8 cellular contexts compared by ENCODE assay signal in the genomic region with DNA sequence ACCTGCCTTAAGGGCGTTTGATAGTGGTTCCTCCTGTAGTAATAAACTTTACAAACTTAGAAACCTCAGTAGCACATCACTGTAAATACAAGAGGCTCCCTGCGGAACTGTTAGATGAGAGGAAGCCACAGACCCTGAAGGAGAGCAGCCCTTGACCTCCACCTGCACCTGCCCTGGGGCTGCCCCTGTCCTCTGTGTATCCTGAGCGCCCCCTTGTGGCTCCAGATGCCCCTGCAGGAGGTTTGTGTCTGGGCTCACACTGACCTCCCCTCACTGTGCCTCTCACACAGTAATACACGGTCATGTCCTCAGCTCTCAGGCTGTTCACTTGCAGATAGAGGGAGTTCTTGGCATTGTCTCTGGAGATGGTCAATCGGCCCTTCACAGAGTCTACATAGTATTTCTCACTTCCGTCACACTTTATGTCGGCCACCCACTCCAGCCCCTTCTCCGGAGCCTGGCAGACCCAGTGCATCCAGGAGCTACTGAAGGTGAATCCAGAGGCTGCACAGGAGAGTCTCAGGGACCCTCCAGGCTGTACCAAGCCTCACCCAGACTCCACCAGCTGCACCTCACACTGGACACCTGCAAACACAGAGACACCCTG.
A peak's percentile ranks its signal among the peaks of the same experiment; 100 is the strongest.
DNase-seq lines count a peak whose midpoint lies in the region; ATAC-seq, FAIRE-seq and TF ChIP-seq lines count a peak whose summit lies in the region.

No MANE protein-coding gene starts in this region.

- POLR2A ChIA-PET in T-cell (lab: Charles Lee) = no interaction called here
- POLR2A ChIA-PET in GM12878 (lab: Charles Lee) = no interaction called here

- peak; percentile 63; the same call in 1 of the 2 replicates for TF ChIP-seq RAD21 in GM12878 (IDR thresholded peaks at IDR 0.05; ENCODE audit: insufficient read depth, low read depth, low read length)

- H2AFZ ChIP-seq in GM12878 (ENCODE audit: control insufficient read depth, low read depth, low read length) = no peak overlapping the region

- DNase-seq in DMS53 treated with DMSO at 0.1 percent for 48 hours (lab: John Stamatoyannopoulos, UW; ENCODE audit: unreplicated experiment) (peak; percentile 4), T-cell (peak; percentile 12 to 68 (median 49)), GM12878 (ENCODE audit: low read depth, low spot score) (no peak), posterior vena cava (ENCODE audit: low spot score) (no peak), hippocampal formation (lab: John Stamatoyannopoulos, UW) (no peak)
- DNase-seq in stimulated activated CD4-positive, alpha-beta T cell treated with anti-CD3 and anti-CD28 coated beads, TNF-alpha, amount 100 ng/mL, for 1 hour (ENCODE audit: low read depth in 3 of 3, low spot score in 1 of 3) = peak in 2 of 3 donors; percentile 22 to 49

- no peaks in the 10 kb centered on the region for H3K27me3 ChIP-seq in GM12878 (replicated peaks in 1 of 2; ENCODE audit: control insufficient read depth in 2 of 2, insufficient read depth in 2 of 2, low read length in 1 of 2)

- in situ Hi-C loops in GM12878 (cut with MboI) = no loop called here

- no peaks in the 10 kb centered on the region for H3K36me3 ChIP-seq in GM12878 (ENCODE audit: control insufficient read depth in 2 of 2, insufficient read depth in 2 of 2, low read length in 1 of 2)

- H3K79me2 ChIP-seq in GM12878 (ENCODE audit: control insufficient read depth, insufficient read depth, low read length) = no peaks in the 10 kb centered on the region

- peaks cover 9 to 14% (median 9%) of the 10 kb centered on the region in 3 donors for H3K4me1 Mint-ChIP-seq in T-cell

- H3K9ac ChIP-seq in GM12878 (ENCODE audit: control insufficient read depth, insufficient read depth, low read length) = no peak overlapping the region

- CTCF ChIA-PET in T-cell (lab: Charles Lee) = interaction anchor here in 1 of 2 donors (0.9 kb wide), 1 partner anchor 22 kb away, joined by 3 read pairs; no protein-coding TSS in a partner anchor
- CTCF ChIA-PET in GM12878 (lab: Yijun Ruan, JAX) = interaction anchor here (0.7 to 7.7 kb wide), 20 partner anchors 10 to 176 kb away, joined by 3 to 65 read pairs (median 4); no protein-coding TSS in a partner anchor

- H3K4me1 ChIP-seq in GM12878 (ENCODE audit: control insufficient read depth, insufficient read depth, low read length) = peaks cover 6% of the 10 kb centered on the region

- no peak overlapping the region for H3K27ac ChIP-seq in GM12878 (ENCODE audit: control insufficient read depth, insufficient read depth)

- WGBS in GM12878 (ENCODE audit: insufficient coverage, insufficient replicate concordance, low lambda C conversion rate, missing lambda C conversion rate) = 40% methylated on average over 8 of the region's 8 CpGs

- TF ChIP-seq EP300 in GM12878 (IDR thresholded peaks at IDR 0.05; ENCODE audit: borderline replicate concordance in 1 of 2, control insufficient read depth in 1 of 2, low read depth in 2 of 2, low read length in 2 of 2) = no peak

- H3K9me3 ChIP-seq in GM12878 (replicated peaks; ENCODE audit: control insufficient read depth, insufficient read depth, low read length) = no peaks in the 10 kb centered on the region

- SMC1A ChIA-PET in GM12878 (lab: Charles Lee; ENCODE audit: uncharacterized antibody, unreplicated experiment) = interaction anchor here (0.9 to 1.2 kb wide), 2 partner anchors 47 to 111 kb away, joined by 3 to 4 read pairs; no protein-coding TSS in a partner anchor

- H3K4me3 Mint-ChIP-seq in T-cell = no peak overlapping the region

- H3K27ac Mint-ChIP-seq in T-cell = no peak overlapping the region

- FAIRE-seq in GM12878 (lab: Jason Lieb, UNC) = peak; percentile 27

- intact Hi-C loops in GM12878 (cut with micrococcal nuclease; ENCODE audit: unreplicated experiment) (loop anchor here (1.0 kb wide), 1 partner anchor 47 kb away; no protein-coding TSS in a partner anchor), posterior vena cava (cut with DNase I) (no loop called here)

- H3K9me3 Mint-ChIP-seq in T-cell = no peaks in the 10 kb centered on the region

- ATAC-seq in HG03439 (IDR thresholded peaks at IDR 0.05; ENCODE audit: unreplicated experiment) = peak; percentile 54
- ATAC-seq in T-cell (replicated peaks in 1 of 4) = peak; percentile 57 to 79 (median 76)
- peak; percentile 100 for ATAC-seq in GM12878
- no peak for ATAC-seq in GM18858 (IDR thresholded peaks at IDR 0.05; ENCODE audit: unreplicated experiment)

- H3K4me2 ChIP-seq in GM12878 (ENCODE audit: control insufficient read depth, insufficient read depth) = no peak overlapping the region

- RAD21 ChIA-PET in GM12878 (lab: Charles Lee; ENCODE audit: unreplicated experiment) = no interaction called here

- H3K27me3 Mint-ChIP-seq in T-cell = peaks cover 11 to 25% of the 10 kb centered on the region in 2 donors

- H3K4me3 ChIP-seq in GM12878 = no peak overlapping the region

- no peaks in the 10 kb centered on the region for H4K20me1 ChIP-seq in GM12878 (ENCODE audit: control insufficient read depth, insufficient read depth)

- TF ChIP-seq CTCF in GM12878 (IDR thresholded peaks at IDR 0.05 in 2 of 3, conservative IDR thresholded peaks at IDR 0.05 in 1 of 3; ENCODE audit: control insufficient read depth in 2 of 3, extremely low read depth in 1 of 3, insufficient read depth in 1 of 3, low read depth in 3 of 3, low read length in 3 of 3) = peak; percentile 72 to 94 (median 90)

- H3K36me3 Mint-ChIP-seq in T-cell = no peaks in the 10 kb centered on the region

- no TSS peak for BruUV-seq in GM12878 (replicated peaks; lab: Mats Ljungman, UMichigan)

- TF ChIP-seq POLR2A in GM12878 (IDR thresholded peaks at IDR 0.05; ENCODE audit: low read depth, low read length) = no peak

TF ChIP-seq in GM12878, 131 proteins besides CTCF, POLR2A, EP300 and RAD21 (continues in another document):
- TF ChIP-seq, protein P1, sequence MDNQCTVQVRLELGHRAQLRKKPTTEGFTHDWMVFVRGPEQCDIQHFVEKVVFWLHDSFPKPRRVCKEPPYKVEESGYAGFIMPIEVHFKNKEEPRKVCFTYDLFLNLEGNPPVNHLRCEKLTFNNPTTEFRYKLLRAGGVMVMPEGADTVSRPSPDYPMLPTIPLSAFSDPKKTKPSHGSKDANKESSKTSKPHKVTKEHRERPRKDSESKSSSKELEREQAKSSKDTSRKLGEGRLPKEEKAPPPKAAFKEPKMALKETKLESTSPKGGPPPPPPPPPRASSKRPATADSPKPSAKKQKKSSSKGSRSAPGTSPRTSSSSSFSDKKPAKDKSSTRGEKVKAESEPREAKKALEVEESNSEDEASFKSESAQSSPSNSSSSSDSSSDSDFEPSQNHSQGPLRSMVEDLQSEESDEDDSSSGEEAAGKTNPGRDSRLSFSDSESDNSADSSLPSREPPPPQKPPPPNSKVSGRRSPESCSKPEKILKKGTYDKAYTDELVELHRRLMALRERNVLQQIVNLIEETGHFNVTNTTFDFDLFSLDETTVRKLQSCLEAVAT (IDR thresholded peaks at IDR 0.05) = no peak
- no peak for TF ChIP-seq RBBP5 (conservative IDR thresholded peaks at IDR 0.05)
- TF ChIP-seq, protein P2, sequence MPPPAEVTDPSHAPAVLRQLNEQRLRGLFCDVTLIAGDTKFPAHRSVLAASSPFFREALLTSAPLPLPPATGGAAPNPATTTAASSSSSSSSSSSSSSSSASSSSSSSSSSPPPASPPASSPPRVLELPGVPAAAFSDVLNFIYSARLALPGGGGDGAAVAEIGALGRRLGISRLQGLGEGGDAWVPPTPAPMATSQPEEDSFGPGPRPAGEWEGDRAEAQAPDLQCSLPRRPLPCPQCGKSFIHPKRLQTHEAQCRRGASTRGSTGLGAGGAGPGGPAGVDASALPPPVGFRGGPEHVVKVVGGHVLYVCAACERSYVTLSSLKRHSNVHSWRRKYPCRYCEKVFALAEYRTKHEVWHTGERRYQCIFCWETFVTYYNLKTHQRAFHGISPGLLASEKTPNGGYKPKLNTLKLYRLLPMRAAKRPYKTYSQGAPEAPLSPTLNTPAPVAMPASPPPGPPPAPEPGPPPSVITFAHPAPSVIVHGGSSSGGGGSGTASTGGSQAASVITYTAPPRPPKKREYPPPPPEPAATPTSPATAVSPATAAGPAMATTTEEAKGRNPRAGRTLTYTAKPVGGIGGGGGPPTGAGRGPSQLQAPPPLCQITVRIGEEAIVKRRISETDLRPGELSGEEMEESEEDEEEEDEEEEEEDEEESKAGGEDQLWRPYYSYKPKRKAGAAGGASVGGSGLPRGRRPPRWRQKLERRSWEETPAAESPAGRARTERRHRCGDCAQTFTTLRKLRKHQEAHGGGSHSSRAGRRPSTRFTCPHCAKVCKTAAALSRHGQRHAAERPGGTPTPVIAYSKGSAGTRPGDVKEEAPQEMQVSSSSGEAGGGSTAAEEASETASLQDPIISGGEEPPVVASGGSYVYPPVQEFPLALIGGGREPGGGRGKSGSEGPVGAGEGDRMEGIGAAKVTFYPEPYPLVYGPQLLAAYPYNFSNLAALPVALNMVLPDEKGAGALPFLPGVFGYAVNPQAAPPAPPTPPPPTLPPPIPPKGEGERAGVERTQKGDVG (CRISPR knock-in tag; IDR thresholded peaks at IDR 0.05) = no peak
- no peak for TF ChIP-seq MYB (IDR thresholded peaks at IDR 0.05; ENCODE audit: borderline replicate concordance, low read depth, low read length)
- TF ChIP-seq SMC3 (IDR thresholded peaks at IDR 0.05; ENCODE audit: borderline replicate concordance, low read length) = peak; percentile 45; the same call in 1 of the 2 replicates

Comparison
In these comparisons a context has a peak if more than half of its experiments do, and no peak if none do; other contexts are left out.
1. DNase-seq: peak in DMS53 treated with DMSO at 0.1 percent for 48 hours (single experiment), T-cell (34 of 34) and stimulated activated CD4-positive, alpha-beta T cell treated with anti-CD3 and anti-CD28 coated beads, TNF-alpha, amount 100 ng/mL, for 1 hour (2 of 3); none in GM12878 (single experiment), posterior vena cava (single experiment) and hippocampal formation (0 of 2).